18 cellular contexts compared by ENCODE assay signal in genomic region chr4:56086073-56086521, GRCh38.
DNase-seq lines count a peak whose midpoint lies in the region; ATAC-seq and TF ChIP-seq lines count a peak whose summit lies in the region.
"Had no signal": no experiment of that assay in that cellular context is flagged by ENCODE, and none has a peak within 500 bp of the region (broad histone marks: within the 10 kb centered on the region; RNA-seq: fewer than 3 reads in every experiment).

No MANE protein-coding gene starts in this region.

- H3K9me3 Mint-ChIP-seq in progenitor cell of endocrine pancreas (ENCODE audit: low read depth): no peaks in the 10 kb centered on the region
- H3K9me3 Mint-ChIP-seq: activated CD4-positive, alpha-beta T cell treated with anti-CD3 and anti-CD28 coated beads, Interleukin-2, amount 10 ng/mL, durations not matched to agents 24 days and 14 days; activated T-cell treated with anti-CD3 and anti-CD28 coated beads, Interleukin-2, amount 50 U/mL, for 4 hours; naive thymus-derived CD8-positive, alpha-beta T cell; stimulated activated naive CD8-positive, alpha-beta T cell treated with anti-CD3 and anti-CD28 coated beads, Interleukin-15, Interleukin-2, amounts not matched to agents 100 ng/mL and 50 ng/mL, for 24 hours; T-cell had no signal

- H3K27ac Mint-ChIP-seq in progenitor cell of endocrine pancreas: no peak overlapping the region
- H3K27ac Mint-ChIP-seq: activated CD4-positive, alpha-beta T cell treated with anti-CD3 and anti-CD28 coated beads, Interleukin-2, amount 10 ng/mL, durations not matched to agents 24 days and 14 days; naive thymus-derived CD8-positive, alpha-beta T cell; stimulated activated naive CD8-positive, alpha-beta T cell treated with anti-CD3 and anti-CD28 coated beads, Interleukin-15, Interleukin-2, amounts not matched to agents 100 ng/mL and 50 ng/mL, for 24 hours; T-cell had no signal

- no peak for ATAC-seq in HG03159 (IDR thresholded peaks at IDR 0.05; ENCODE audit: unreplicated experiment)
- ATAC-seq in GM19035 (IDR thresholded peaks at IDR 0.05; ENCODE audit: unreplicated experiment): no peak
- ATAC-seq: activated T-cell treated with anti-CD3 and anti-CD28 coated beads, Interleukin-2, amount 50 U/mL, for 4 hours; naive thymus-derived CD8-positive, alpha-beta T cell; T-cell had no signal

- peaks cover 7% of the 10 kb centered on the region for H3K36me3 Mint-ChIP-seq in progenitor cell of endocrine pancreas (ENCODE audit: insufficient read depth)
- H3K36me3 Mint-ChIP-seq: naive thymus-derived CD8-positive, alpha-beta T cell; T-cell had no signal

- H3K4me3 Mint-ChIP-seq in progenitor cell of endocrine pancreas (ENCODE audit: low read depth): no peak overlapping the region
- H3K4me3 Mint-ChIP-seq: activated CD4-positive, alpha-beta T cell treated with anti-CD3 and anti-CD28 coated beads, Interleukin-2, amount 10 ng/mL, durations not matched to agents 24 days and 14 days; activated T-cell treated with anti-CD3 and anti-CD28 coated beads, Interleukin-2, amount 50 U/mL, for 4 hours; naive thymus-derived CD8-positive, alpha-beta T cell; stimulated activated naive CD8-positive, alpha-beta T cell treated with anti-CD3 and anti-CD28 coated beads, Interleukin-15, Interleukin-2, amounts not matched to agents 100 ng/mL and 50 ng/mL, for 24 hours; T-cell had no signal

- peak overlapping the region; percentile 6; the same call in 1 of the 2 replicates for H3K4me3 ChIP-seq in BLaER1
- peak overlapping the region; percentile 5; the same call in 1 of the 2 replicates for H3K4me3 ChIP-seq in HUES48 (ENCODE audit: low read depth, low read length)
- H3K4me3 ChIP-seq: dorsolateral prefrontal cortex, right atrium auricular region had no signal

- H3K36me3 ChIP-seq in BLaER1 (peaks cover 8% of the 10 kb centered on the region), HUES48 (ENCODE audit: control insufficient read depth, insufficient read depth, low read length) (no peaks in the 10 kb centered on the region)
- H3K36me3 ChIP-seq: right atrium auricular region had no signal

- H3K27ac ChIP-seq in BLaER1: peak overlapping the region; percentile 72
- H3K27ac ChIP-seq in HUES48 (ENCODE audit: low read depth, low read length): peak overlapping the region; percentile 17
- H3K27ac ChIP-seq: dorsolateral prefrontal cortex, right atrium auricular region had no signal

- no peak for TF ChIP-seq CTCF in progenitor cell of endocrine pancreas (IDR thresholded peaks at IDR 0.05; ENCODE audit: unreplicated experiment)

- H3K4me2 ChIP-seq in BLaER1: peak overlapping the region; percentile 84

- peaks cover 8% of the 10 kb centered on the region for H3K9me3 ChIP-seq in BLaER1
- no peaks in the 10 kb centered on the region for H3K9me3 ChIP-seq in HUES48 (ENCODE audit: control insufficient read depth, insufficient read depth, low read length)
- H3K9me3 ChIP-seq: right atrium auricular region had no signal

- H3K27me3 ChIP-seq in BLaER1: no peaks in the 10 kb centered on the region
- H3K27me3 ChIP-seq in HUES48 (ENCODE audit: control insufficient read depth, insufficient read depth, low read length): no peaks in the 10 kb centered on the region
- H3K27me3 ChIP-seq: right atrium auricular region had no signal

- no peaks in the 10 kb centered on the region for H3K27me3 Mint-ChIP-seq in progenitor cell of endocrine pancreas
- H3K27me3 Mint-ChIP-seq: stimulated activated naive CD8-positive, alpha-beta T cell treated with anti-CD3 and anti-CD28 coated beads, Interleukin-15, Interleukin-2, amounts not matched to agents 100 ng/mL and 50 ng/mL, for 24 hours; T-cell had no signal

- 0 out of 2 replicates have a peak overlapping the region, but pooled peaks have one; percentile 21 for H3K9ac ChIP-seq in BLaER1
- no peak overlapping the region for H3K9ac ChIP-seq in HUES48 (ENCODE audit: low read depth, low read length)

- H3K4me1 Mint-ChIP-seq in progenitor cell of endocrine pancreas (ENCODE audit: low read depth): peaks cover 20% of the 10 kb centered on the region
- H3K4me1 Mint-ChIP-seq: activated CD4-positive, alpha-beta T cell treated with anti-CD3 and anti-CD28 coated beads, Interleukin-2, amount 10 ng/mL, durations not matched to agents 24 days and 14 days; naive thymus-derived CD8-positive, alpha-beta T cell; T-cell had no signal

- DNase-seq in fibroblast of the conjunctiva (ENCODE audit: low read depth): peak; percentile 1
- DNase-seq in progenitor cell of endocrine pancreas (ENCODE audit: low spot score, unreplicated experiment): no peak
- DNase-seq in UCSD-AML1 (lab: John Stamatoyannopoulos, UW; ENCODE audit: unreplicated experiment): no peak
- DNase-seq: activated CD4-positive, alpha-beta T cell treated with anti-CD3 and anti-CD28 coated beads, Interleukin-2, amount 10 ng/mL, durations not matched to agents 24 days and 14 days; activated T-cell treated with anti-CD3 and anti-CD28 coated beads, Interleukin-2, amount 50 U/mL, for 4 hours; dorsolateral prefrontal cortex; EL; foreskin melanocyte; kidney glomerular epithelial cell; naive thymus-derived CD8-positive, alpha-beta T cell; T-cell had no signal

- H4K20me1 ChIP-seq in BLaER1: no peaks in the 10 kb centered on the region

- H3K4me1 ChIP-seq in BLaER1: peaks cover 67% of the 10 kb centered on the region
- H3K4me1 ChIP-seq in HUES48 (ENCODE audit: control insufficient read depth, insufficient read depth, low read length): peaks cover 15% of the 10 kb centered on the region
- H3K4me1 ChIP-seq: right atrium auricular region had no signal

TF ChIP-seq in PFSK-1, 5 proteins besides CTCF, POLR2A, EP300 and RAD21:
- peak; percentile 29 for TF ChIP-seq FOXP2 (optimal IDR thresholded peaks at IDR 0.05; ENCODE audit: borderline replicate concordance, extremely low read depth, extremely low read length, insufficient read depth)
- no peak for TF ChIP-seq REST (IDR thresholded peaks at IDR 0.05; ENCODE audit: insufficient read depth in 1 of 2, low read depth in 2 of 2, low read length in 2 of 2)
- TF ChIP-seq POLR2AphosphoS5 (IDR thresholded peaks at IDR 0.05; ENCODE audit: low read depth, low read length): no peak
TF ChIP-seq in PFSK-1: peak in this region for 1.
